22 cellular contexts compared by ENCODE assay signal in the genomic region with DNA sequence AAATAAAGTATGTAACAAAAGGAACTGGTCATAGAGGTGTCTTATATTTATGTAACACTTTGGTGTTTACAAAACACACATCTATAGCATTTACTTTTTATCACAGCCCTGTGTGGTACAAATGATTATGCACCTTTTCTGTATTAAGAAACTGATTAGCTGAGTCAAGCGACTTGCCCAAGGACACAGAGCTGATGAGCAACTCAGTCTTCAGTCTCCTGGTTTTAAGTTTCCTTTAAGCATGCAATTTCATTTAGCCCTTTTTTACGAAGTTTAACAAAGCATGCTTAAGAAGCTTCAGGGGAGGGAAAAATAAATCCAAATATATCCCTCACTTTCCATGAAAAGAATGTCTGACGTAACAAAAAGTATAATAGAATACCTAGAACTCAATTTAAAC. TPM values are rescaled to one million over a fixed set of nuclear protein-coding genes. Genes with fewer than 3 reads are reported as not detected.
"Had no signal": no experiment of that assay in that cellular context is flagged by ENCODE, and none has a peak within 500 bp of the region (broad histone marks: within the 10 kb centered on the region; RNA-seq: fewer than 3 reads in every experiment).

No MANE protein-coding gene starts in this region.

- ATAC-seq: activated naive CD4-positive, alpha-beta T cell treated with anti-CD3 and anti-CD28 coated beads, Interleukin-2, amount 50 U/mL, for 72 hours; naive thymus-derived CD4-positive, alpha-beta T cell; stimulated activated naive CD8-positive, alpha-beta T cell treated with anti-CD3 and anti-CD28 coated beads, Interleukin-15, amount 100 ng/mL, for 72 hours had no signal

- DNase-seq: activated CD4-positive, CD25-positive, alpha-beta regulatory T cell treated with anti-CD3 and anti-CD28 coated beads, Interleukin-2, amount 50 U/mL, for 72 hours; activated T-cell treated with anti-CD3 and anti-CD28 coated beads, Interleukin-2, amount 50 U/mL, for 1 hour; aorta; brain microvascular endothelial cell; effector memory CD4-positive, alpha-beta T cell; esophagus squamous epithelium; left ventricle myocardium inferior; naive thymus-derived CD4-positive, alpha-beta T cell; stimulated activated CD4-positive, alpha-beta T cell treated with anti-CD3 and anti-CD28 coated beads, Interleukin-4, amount 100 ng/mL, for 4 hours; stimulated activated naive CD8-positive, alpha-beta T cell treated with anti-CD3 and anti-CD28 coated beads, Interleukin-15, amount 100 ng/mL, for 72 hours; T-helper 1 cell; trophoblast cell; uterus; WERI-Rb-1 had no signal

- H3K9me3 ChIP-seq: esophagus squamous epithelium, left ventricle myocardium inferior, prostate gland, right atrium auricular region, uterus had no signal

- H3K36me3 ChIP-seq: brain microvascular endothelial cell, esophagus squamous epithelium, left ventricle myocardium inferior, neural progenitor cell, prostate gland, right atrium auricular region, uterus, WERI-Rb-1 had no signal

- H3K27me3 ChIP-seq: neural progenitor cell, right atrium auricular region, uterus had no signal

- H3K27ac ChIP-seq: brain microvascular endothelial cell, esophagus squamous epithelium, left ventricle myocardium inferior, neural progenitor cell, prostate gland, right atrium auricular region, uterus, WERI-Rb-1 had no signal

- FAIRE-seq: endothelial cell of umbilical vein, TTC549 had no signal

- H3K9ac ChIP-seq: neural progenitor cell had no signal

- H3K4me3 ChIP-seq: esophagus squamous epithelium, left ventricle myocardium inferior, neural progenitor cell, prostate gland, right atrium auricular region, uterus had no signal

RNA-seq across cellular contexts. Expression of a gene that starts 2.4 kb away (rescaled TPM):
- total RNA-seq: aorta, dermis microvascular lymphatic vessel endothelial cell, endothelial cell of umbilical vein, left ventricle myocardium inferior, lung microvascular endothelial cell, right atrium auricular region had no signal
- polyA plus RNA-seq: endothelial cell of umbilical vein; naive thymus-derived CD4-positive, alpha-beta T cell had no signal
